8 cellular contexts compared by ENCODE assay signal in the genomic region with DNA sequence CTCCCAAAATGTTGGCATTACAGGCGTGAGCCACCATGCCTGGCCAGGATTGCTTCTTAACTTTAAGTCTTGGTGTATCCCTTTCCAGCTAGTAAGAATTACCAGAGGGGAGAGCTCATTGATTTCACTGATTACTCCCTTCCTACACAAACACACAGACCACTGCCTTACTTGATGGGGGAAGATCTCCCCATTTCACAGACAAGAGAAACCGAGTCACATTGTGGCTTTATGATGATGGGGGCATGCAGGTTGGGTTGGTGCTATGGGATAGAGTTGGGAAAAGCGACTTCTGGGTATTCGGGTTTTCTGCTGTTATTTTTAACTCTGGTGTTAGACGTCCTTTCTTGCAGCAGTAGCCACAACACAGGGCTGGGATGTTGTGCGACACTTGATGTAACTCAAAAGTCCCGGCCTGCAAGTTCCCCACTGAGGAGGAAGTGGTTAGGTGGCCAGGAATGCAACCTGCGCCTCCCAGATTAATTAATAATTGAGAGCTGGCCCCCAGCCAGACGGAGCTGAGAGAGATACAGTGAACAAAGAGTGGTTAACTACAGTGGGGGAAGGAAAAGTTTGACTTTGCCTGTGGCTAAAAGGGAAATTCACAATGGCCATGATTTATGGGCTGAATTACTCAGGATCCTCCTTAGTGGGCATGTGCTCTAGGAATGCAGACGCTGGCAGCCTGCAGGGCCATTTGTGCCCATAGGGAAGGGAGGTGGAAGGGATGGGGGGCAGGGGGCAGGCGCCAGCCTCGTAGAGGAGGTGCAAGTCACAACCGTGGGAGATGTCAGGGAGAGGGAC.
DNase-seq lines count a peak whose midpoint lies in the region; ATAC-seq and TF ChIP-seq lines count a peak whose summit lies in the region.

No MANE protein-coding gene starts in this region.

- H3K4me3 ChIP-seq in epithelial cell of proximal tubule (ENCODE audit: low read depth, low read length) = peak overlapping the region; percentile 23

- no peaks in the 10 kb centered on the region for H3K36me3 Mint-ChIP-seq in stimulated activated naive B cell treated with anti-CD40 and anti-IgM and Interleukin-4, amounts not matched to agents 10 μg/mL and 1 μg/mL and 100 μg/mL, for 72 hours

- H3K27ac Mint-ChIP-seq in stimulated activated naive B cell treated with anti-CD40 and anti-IgM and Interleukin-4, amounts not matched to agents 10 μg/mL and 1 μg/mL and 100 μg/mL, for 72 hours = no peak overlapping the region

- peak overlapping the region in 1 of 2 donors; percentile 59 for H3K4me3 Mint-ChIP-seq in stimulated activated naive B cell treated with anti-CD40 and anti-IgM and Interleukin-4, amounts not matched to agents 10 μg/mL and 1 μg/mL and 100 μg/mL, for 72 hours

- peaks cover 9 to 11% of the 10 kb centered on the region in 2 donors for H3K4me1 Mint-ChIP-seq in stimulated activated naive B cell treated with anti-CD40 and anti-IgM and Interleukin-4, amounts not matched to agents 10 μg/mL and 1 μg/mL and 100 μg/mL, for 72 hours

- peaks cover 55 to 64% of the 10 kb centered on the region in 2 donors for H3K27me3 Mint-ChIP-seq in stimulated activated naive B cell treated with anti-CD40 and anti-IgM and Interleukin-4, amounts not matched to agents 10 μg/mL and 1 μg/mL and 100 μg/mL, for 72 hours

- DNase-seq in EH (ENCODE audit: low read depth) (peak; percentile 87), NOMO-1 (lab: John Stamatoyannopoulos, UW; ENCODE audit: unreplicated experiment in 2 of 2) (peak; percentile 76 to 77), epithelial cell of proximal tubule (ENCODE audit: low read depth) (peak; percentile 95), NCI-H128 (lab: John Stamatoyannopoulos, UW; ENCODE audit: unreplicated experiment) (no peak), SHP77 (lab: John Stamatoyannopoulos, UW) (no peak)
- peak; percentile 59 for DNase-seq in stimulated activated naive B cell treated with anti-CD40 and anti-IgM and Interleukin-4, amounts not matched to agents 10 μg/mL and 1 μg/mL and 100 μg/mL, for 72 hours

- H3K9me3 Mint-ChIP-seq in stimulated activated naive B cell treated with anti-CD40 and anti-IgM and Interleukin-4, amounts not matched to agents 10 μg/mL and 1 μg/mL and 100 μg/mL, for 72 hours = no peaks in the 10 kb centered on the region

- no peak for TF ChIP-seq CTCF in epithelial cell of proximal tubule (conservative IDR thresholded peaks at IDR 0.05; ENCODE audit: low read depth, low read length)

- peak; percentile 54 for ATAC-seq in HG02623 (IDR thresholded peaks at IDR 0.05; ENCODE audit: unreplicated experiment)
- peak; percentile 83 to 86 for ATAC-seq in stimulated activated naive B cell treated with anti-CD40 and anti-IgM and Interleukin-4, amounts not matched to agents 10 μg/mL and 1 μg/mL and 100 μg/mL, for 72 hours (replicated peaks)
- ATAC-seq in GM19324 (IDR thresholded peaks at IDR 0.05; ENCODE audit: low FRiP score, unreplicated experiment) = no peak

Comparison
In these comparisons a context has a peak if more than half of its experiments do, and no peak if none do; other contexts are left out.
1. DNase-seq: peak in EH (single experiment), NOMO-1 (2 of 2), epithelial cell of proximal tubule (single experiment) and stimulated activated naive B cell treated with anti-CD40 and anti-IgM and Interleukin-4, amounts not matched to agents 10 μg/mL and 1 μg/mL and 100 μg/mL, for 72 hours (single experiment); none in NCI-H128 (single experiment) and SHP77 (0 of 2).